Comparison of ENCODE assay signal across 2 cellular contexts in the genomic region with DNA sequence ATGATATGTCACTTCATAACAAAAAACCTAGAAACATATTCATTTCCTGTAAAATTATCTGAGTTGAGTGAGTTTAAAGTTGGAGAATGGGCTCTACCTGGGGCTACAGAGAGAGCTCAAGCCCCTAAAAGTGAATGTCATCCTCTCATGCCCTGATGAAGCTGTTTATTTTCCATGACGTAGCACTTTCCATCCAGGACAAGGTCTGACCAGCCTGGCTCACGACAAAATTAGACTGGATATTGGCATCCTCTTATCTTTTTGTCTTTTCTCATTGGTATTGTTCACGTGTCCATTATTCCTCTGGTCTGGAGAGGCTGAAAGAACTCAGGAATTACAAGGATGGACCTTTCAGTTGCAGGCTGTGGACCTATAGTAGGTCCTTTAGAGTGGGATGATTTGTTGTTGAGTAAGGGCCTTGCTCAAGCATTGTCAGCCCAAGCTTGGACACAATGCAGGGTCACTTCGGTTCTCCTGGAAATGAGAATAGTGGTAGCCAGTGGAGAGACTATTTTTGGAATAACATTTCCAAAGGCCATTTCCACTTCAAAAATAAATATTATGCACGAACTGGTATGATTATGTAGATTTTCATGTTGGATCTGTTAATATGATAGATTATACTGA.
TF ChIP-seq lines count a peak whose summit lies in the region.

No MANE protein-coding gene starts in this region.

TF ChIP-seq in A549, 52 proteins besides CTCF, POLR2A, EP300 and RAD21:
- TF ChIP-seq, protein P1, sequence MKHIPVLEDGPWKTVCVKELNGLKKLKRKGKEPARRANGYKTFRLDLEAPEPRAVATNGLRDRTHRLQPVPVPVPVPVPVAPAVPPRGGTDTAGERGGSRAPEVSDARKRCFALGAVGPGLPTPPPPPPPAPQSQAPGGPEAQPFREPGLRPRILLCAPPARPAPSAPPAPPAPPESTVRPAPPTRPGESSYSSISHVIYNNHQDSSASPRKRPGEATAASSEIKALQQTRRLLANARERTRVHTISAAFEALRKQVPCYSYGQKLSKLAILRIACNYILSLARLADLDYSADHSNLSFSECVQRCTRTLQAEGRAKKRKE (CRISPR knock-in tag; IDR thresholded peaks at IDR 0.05; ENCODE audit: low read depth) = no peak
- no peak for TF ChIP-seq KDM5A (IDR thresholded peaks at IDR 0.05)
- peak; percentile 70 for TF ChIP-seq MAFK (IDR thresholded peaks at IDR 0.05; ENCODE audit: partially characterized antibody)

TF ChIP-seq in IMR-90, 13 proteins besides CTCF, POLR2A, EP300 and RAD21:
- no peak for TF ChIP-seq MAZ (IDR thresholded peaks at IDR 0.05; ENCODE audit: borderline replicate concordance, low read depth, low read length)
- 0 out of 2 replicates have a peak, but pooled peaks have one; percentile 20 for TF ChIP-seq MAFK (IDR thresholded peaks at IDR 0.05; ENCODE audit: low read depth, low read length)
- TF ChIP-seq FOS (IDR thresholded peaks at IDR 0.05; ENCODE audit: low read depth, low read length) = no peak
- no peak for TF ChIP-seq BHLHE40 (IDR thresholded peaks at IDR 0.05; ENCODE audit: low read depth, low read length)
- no peak for TF ChIP-seq USF2 (IDR thresholded peaks at IDR 0.05; ENCODE audit: low read depth, low read length)
- TF ChIP-seq CEBPB (IDR thresholded peaks at IDR 0.05; ENCODE audit: low read depth, low read length) = no peak
- TF ChIP-seq RFX5 (IDR thresholded peaks at IDR 0.05; ENCODE audit: low read depth, low read length) = no peak
- peak; percentile 29; the same call in 1 of the 2 replicates for TF ChIP-seq NFE2L2 (IDR thresholded peaks at IDR 0.05; ENCODE audit: low read depth, low read length)
- no peak for TF ChIP-seq CHD1 (IDR thresholded peaks at IDR 0.05; ENCODE audit: low read depth, low read length)
- TF ChIP-seq, protein P2, sequence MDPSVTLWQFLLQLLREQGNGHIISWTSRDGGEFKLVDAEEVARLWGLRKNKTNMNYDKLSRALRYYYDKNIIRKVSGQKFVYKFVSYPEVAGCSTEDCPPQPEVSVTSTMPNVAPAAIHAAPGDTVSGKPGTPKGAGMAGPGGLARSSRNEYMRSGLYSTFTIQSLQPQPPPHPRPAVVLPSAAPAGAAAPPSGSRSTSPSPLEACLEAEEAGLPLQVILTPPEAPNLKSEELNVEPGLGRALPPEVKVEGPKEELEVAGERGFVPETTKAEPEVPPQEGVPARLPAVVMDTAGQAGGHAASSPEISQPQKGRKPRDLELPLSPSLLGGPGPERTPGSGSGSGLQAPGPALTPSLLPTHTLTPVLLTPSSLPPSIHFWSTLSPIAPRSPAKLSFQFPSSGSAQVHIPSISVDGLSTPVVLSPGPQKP (IDR thresholded peaks at IDR 0.05; ENCODE audit: borderline replicate concordance, low read depth, low read length) = no peak
